In genomic region chr11:75347781-75348613, GRCh38 we compare ENCODE assay signal across 8 cellular contexts. TPM values are rescaled to one million over a fixed set of nuclear protein-coding genes. Genes with fewer than 3 reads are reported as not detected.
DNase-seq lines count a peak whose midpoint lies in the region; ATAC-seq and TF ChIP-seq lines count a peak whose summit lies in the region.

No MANE protein-coding gene starts in this region.

- no peak for TF ChIP-seq CTCF in prostate gland (IDR thresholded peaks at IDR 0.05)

- ATAC-seq in HG02870 (IDR thresholded peaks at IDR 0.05; ENCODE audit: unreplicated experiment): no peak

- no peaks in the 10 kb centered on the region for H3K36me3 ChIP-seq in prostate gland

- peak overlapping the region; percentile 68 to 92 for H3K27ac ChIP-seq in prostate gland

- WGBS in prostate gland: 60% methylated on average over 8 of the region's 8 CpGs

- intact Hi-C loops in prostate gland (cut with DNase I): no loop called here

- peak; percentile 97 for DNase-seq in DMS53 treated with DMSO at 0.1 percent for 48 hours (lab: John Stamatoyannopoulos, UW; ENCODE audit: unreplicated experiment)
- peak; percentile 49 to 82 for DNase-seq in NCI-H446 (lab: John Stamatoyannopoulos, UW)
- peak; percentile 28 to 33 for DNase-seq in erythroblast (lab: John Stamatoyannopoulos, UW)
- DNase-seq in prostate gland (ENCODE audit: low spot score): no peak
- DNase-seq in activated CD4-positive, alpha-beta T cell treated with anti-CD3 and anti-CD28 coated beads, Interleukin-2, amount 50 U/mL, for 48 hours: no peak
- DNase-seq in ecto neural progenitor cell (ENCODE audit: low spot score): no peak
- no peak for DNase-seq in HPDE6-E6E7 (ENCODE audit: extremely low spot score)

- TF ChIP-seq POLR2A in erythroblast (IDR thresholded peaks at IDR 0.05; ENCODE audit: low read length) (no peak), prostate gland (IDR thresholded peaks at IDR 0.05) (no peak)

- H3K4me3 ChIP-seq in prostate gland: no peak overlapping the region

- H3K27me3 ChIP-seq in prostate gland (replicated peaks; ENCODE audit: insufficient read depth): no peaks in the 10 kb centered on the region

- no peaks in the 10 kb centered on the region for H3K9me3 ChIP-seq in prostate gland

- peaks cover 56% of the 10 kb centered on the region for H3K4me1 ChIP-seq in prostate gland (replicated peaks)

RNA-seq across cellular contexts. Expression of gene ARRB1, which starts 3.5 kb away (rescaled TPM):
- 10 to 100 TPM; 31.9 to 64.7 TPM for total RNA-seq in prostate gland

RNA-seq across cellular contexts. Expression of gene RPS3, which starts 51.3 kb away (rescaled TPM):
- total RNA-seq in prostate gland: 1,000 to 10,000 TPM in 1 of 2 donors, 100 to 1,000 TPM in 1; 890 to 1,636 TPM

Comparison
In these comparisons a context has a peak if more than half of its experiments do, and no peak if none do; other contexts are left out.
1. DNase-seq: peak in DMS53 treated with DMSO at 0.1 percent for 48 hours (single experiment), NCI-H446 (2 of 2) and erythroblast (2 of 2); none in prostate gland (single experiment), activated CD4-positive, alpha-beta T cell treated with anti-CD3 and anti-CD28 coated beads, Interleukin-2, amount 50 U/mL, for 48 hours (0 of 2), ecto neural progenitor cell (single experiment) and HPDE6-E6E7 (single experiment).